In the genomic region with DNA sequence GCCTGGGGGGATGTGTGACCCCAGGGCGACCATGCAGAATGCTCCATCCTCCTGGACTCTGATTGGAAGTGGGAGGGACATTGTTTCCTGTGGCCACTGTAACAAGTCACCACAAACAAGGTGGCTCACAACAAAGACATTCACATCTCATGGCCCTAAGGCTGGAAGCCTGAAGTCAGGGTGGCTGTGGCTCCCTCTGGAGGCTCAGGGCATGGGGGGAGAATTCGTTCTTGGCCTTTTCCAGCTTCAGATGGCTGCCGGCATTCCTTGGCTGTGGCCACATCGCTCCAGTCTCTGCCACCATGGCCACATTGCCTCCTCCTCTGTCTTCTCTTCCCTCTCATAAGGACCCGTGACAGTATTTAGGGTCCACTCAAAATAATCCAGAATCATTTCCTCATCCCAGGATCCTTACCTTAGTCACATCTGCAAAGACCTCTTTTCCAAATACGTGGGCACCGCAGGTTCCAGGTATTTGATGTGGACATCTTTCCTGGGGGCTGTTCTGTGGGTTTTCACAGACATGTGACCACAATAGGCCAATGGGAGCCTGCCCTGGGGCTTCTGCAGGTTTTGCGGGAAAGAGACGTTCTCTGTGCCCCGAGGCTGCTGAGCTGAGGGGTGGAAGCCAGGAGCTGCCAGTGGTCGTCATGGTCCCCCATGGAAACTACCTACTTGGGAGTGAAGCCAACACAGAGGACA, we compare ENCODE assay signal across 20 cellular contexts.
DNase-seq lines count a peak whose midpoint lies in the region; ATAC-seq and TF ChIP-seq lines count a peak whose summit lies in the region.
"Had no signal": no experiment of that assay in that cellular context is flagged by ENCODE, and none has a peak within 500 bp of the region (broad histone marks: within the 10 kb centered on the region; RNA-seq: fewer than 3 reads in every experiment).

No MANE protein-coding gene starts in this region.

- H4K5ac ChIP-seq in mesendoderm (ENCODE audit: low read length), result no peak overlapping the region

- no peak overlapping the region for H2AFZ ChIP-seq in GM23248

- no peaks in the 10 kb centered on the region for H4K20me1 ChIP-seq in GM23248 (ENCODE audit: insufficient read depth)
- H4K20me1 ChIP-seq: BLaER1 had no signal

- no peak for TF ChIP-seq EP300 in gastroesophageal sphincter (IDR thresholded peaks at IDR 0.05)

- no peak overlapping the region for H3K27ac ChIP-seq in GM23248
- no peak overlapping the region for H3K27ac ChIP-seq in RWPE2 (ENCODE audit: poor library complexity, severe bottlenecking)
- H3K27ac ChIP-seq in mesendoderm (ENCODE audit: low read depth, low read length), result no peak overlapping the region
- H3K27ac ChIP-seq in gastroesophageal sphincter, result no peak overlapping the region
- H3K27ac ChIP-seq: BLaER1, body of pancreas, psoas muscle, suprapubic skin had no signal

- DNase-seq in ELF-1 (ENCODE audit: low read depth, low spot score) (peak; percentile 64), GM23248 (peak; percentile 3), RWPE2 (ENCODE audit: low spot score) (peak; percentile 71), mesendoderm (peak; percentile 56), NCI-H510A treated with DMSO at 0.1 percent for 48 hours (lab: John Stamatoyannopoulos, UW) (no peak), RPMI8226 (no peak)
- DNase-seq: activated B cell treated with CpG ODN at 0.5 μM for 24 hours; activated CD8-positive, alpha-beta T cell treated with anti-CD3 and anti-CD28 coated beads, Interleukin-2, amount 10 ng/mL, durations not matched to agents 7 days and 5 days; activated naive CD8-positive, alpha-beta T cell treated with anti-CD3 and anti-CD28 coated beads, Interleukin-2, amount 10 ng/mL, durations not matched to agents 7 days and 5 days; activated T-cell treated with anti-CD3 and anti-CD28 coated beads, Interleukin-2, amount 50 U/mL, for 72 hours; body of pancreas; DMS53; left cardiac atrium; MM.1S; NCI-H146; psoas muscle; SHP77 had no signal

- H3F3A ChIP-seq in GM23248 (ENCODE audit: insufficient read depth), result no peaks in the 10 kb centered on the region

- ATAC-seq in RWPE2 (ENCODE audit: low read depth) (peak; percentile 13; the same call in 1 of the 3 replicates), gastroesophageal sphincter (no peak)
- ATAC-seq: activated CD8-positive, alpha-beta T cell treated with anti-CD3 and anti-CD28 coated beads, Interleukin-2, amount 10 ng/mL, durations not matched to agents 7 days and 5 days; activated T-cell treated with anti-CD3 and anti-CD28 coated beads, Interleukin-2, amount 50 U/mL, for 72 hours; body of pancreas; left cardiac atrium; psoas muscle had no signal

- H3K36me3 ChIP-seq in GM23248 (ENCODE audit: low read depth) (no peaks in the 10 kb centered on the region), RWPE2 (ENCODE audit: low read depth) (no peaks in the 10 kb centered on the region), mesendoderm (ENCODE audit: control insufficient read depth, insufficient read depth, low read length) (no peaks in the 10 kb centered on the region), gastroesophageal sphincter (no peaks in the 10 kb centered on the region)
- H3K36me3 ChIP-seq: BLaER1, suprapubic skin had no signal

- H3K56ac ChIP-seq in mesendoderm (ENCODE audit: low read length), result no peak overlapping the region

- no peak overlapping the region for H2BK15ac ChIP-seq in mesendoderm (replicated peaks; ENCODE audit: low read depth)

- H3K4ac ChIP-seq in mesendoderm (ENCODE audit: low read depth, low read length), result no peak overlapping the region

- H3K9me3 ChIP-seq in GM23248 (ENCODE audit: low read depth) (no peaks in the 10 kb centered on the region), RWPE2 (ENCODE audit: severe bottlenecking) (no peaks in the 10 kb centered on the region), gastroesophageal sphincter (no peaks in the 10 kb centered on the region)
- H3K9me3 ChIP-seq: BLaER1, body of pancreas, psoas muscle, suprapubic skin had no signal

- H3K18ac ChIP-seq in mesendoderm (ENCODE audit: low read length), result no peak overlapping the region

- no peak for TF ChIP-seq POLR2A in gastroesophageal sphincter (IDR thresholded peaks at IDR 0.05)

- H2BK5ac ChIP-seq in mesendoderm (ENCODE audit: low read length), result no peak overlapping the region

- H3K4me2 ChIP-seq in GM23248 (ENCODE audit: unreplicated experiment) (no peak overlapping the region), mesendoderm (ENCODE audit: low read length) (no peak overlapping the region)
- H3K4me2 ChIP-seq: BLaER1 had no signal

- in situ Hi-C loops in GM23248 (cut with MboI), result no loop called here

- no peaks in the 10 kb centered on the region for H3K79me1 ChIP-seq in mesendoderm (ENCODE audit: low read length)

- no peaks in the 10 kb centered on the region for H3K4me1 ChIP-seq in GM23248 (ENCODE audit: insufficient read depth)
- no peaks in the 10 kb centered on the region for H3K4me1 ChIP-seq in RWPE2 (ENCODE audit: insufficient read depth, poor library complexity, severe bottlenecking)
- H3K4me1 ChIP-seq in mesendoderm (ENCODE audit: control insufficient read depth, low read depth, low read length), result no peaks in the 10 kb centered on the region
- H3K4me1 ChIP-seq in gastroesophageal sphincter, result no peaks in the 10 kb centered on the region
- H3K4me1 ChIP-seq: body of pancreas, psoas muscle, suprapubic skin had no signal

- no peaks in the 10 kb centered on the region for H3K9me2 ChIP-seq in GM23248 (ENCODE audit: insufficient read depth)

- no peaks in the 10 kb centered on the region for H3K79me2 ChIP-seq in GM23248 (ENCODE audit: insufficient read depth)
- no peaks in the 10 kb centered on the region for H3K79me2 ChIP-seq in mesendoderm (ENCODE audit: control insufficient read depth, insufficient read depth, low read length)

- H3K27me3 ChIP-seq in GM23248 (replicated peaks; ENCODE audit: insufficient read depth) (no peaks in the 10 kb centered on the region; the same call in 1 of the 2 replicates), RWPE2 (ENCODE audit: insufficient read depth, poor library complexity, severe bottlenecking) (no peaks in the 10 kb centered on the region), mesendoderm (ENCODE audit: insufficient read depth, low read length, poor library complexity) (no peaks in the 10 kb centered on the region), gastroesophageal sphincter (peaks cover 26% of the 10 kb centered on the region)
- H3K27me3 ChIP-seq: BLaER1 had no signal

- H2AK5ac ChIP-seq in mesendoderm (ENCODE audit: low read length), result no peak overlapping the region

- no peak overlapping the region for H4K8ac ChIP-seq in mesendoderm (ENCODE audit: low read depth, low read length)

- H3K4me3 ChIP-seq in GM23248 (no peak overlapping the region), RWPE2 (ENCODE audit: severe bottlenecking) (no peak overlapping the region), mesendoderm (ENCODE audit: low read length) (no peak overlapping the region), gastroesophageal sphincter (no peak overlapping the region)
- H3K4me3 ChIP-seq: BLaER1, body of pancreas, psoas muscle, suprapubic skin had no signal

- TF ChIP-seq CTCF in RWPE2 (IDR thresholded peaks at IDR 0.05; ENCODE audit: poor library complexity, severe bottlenecking) (peak; percentile 29), gastroesophageal sphincter (IDR thresholded peaks at IDR 0.05) (no peak)

- 55 to 60% methylated on average over 11 of the region's 11 CpGs for WGBS in GM23248 (ENCODE audit: low coverage in 1 of 2, low lambda C conversion rate in 2 of 2, missing lambda C conversion rate in 2 of 2), 2 experiments
- no CpG with 5 or more reads among the region's 11 CpGs for WGBS in mesendoderm (ENCODE audit: extremely low coverage, insufficient coverage, low lambda C conversion rate)
- WGBS in gastroesophageal sphincter (ENCODE audit: low coverage in 1 of 2), 2 donors, result 96 to 97% methylated on average over 5 to 6 of the region's 11 CpGs

- H3K9ac ChIP-seq in GM23248 (no peak overlapping the region), mesendoderm (ENCODE audit: low read length) (no peak overlapping the region)
- H3K9ac ChIP-seq: BLaER1 had no signal

- H3K23ac ChIP-seq in mesendoderm (ENCODE audit: low read length), result no peak overlapping the region

- H2BK120ac ChIP-seq in mesendoderm (ENCODE audit: low read depth, low read length), result no peak overlapping the region

Comparison
In these comparisons a context has a peak if more than half of its experiments do, and no peak if none do; other contexts are left out.
1. DNase-seq: peak in ELF-1 (single experiment), GM23248 (single experiment), RWPE2 (single experiment) and mesendoderm (single experiment); none in NCI-H510A treated with DMSO at 0.1 percent for 48 hours (single experiment) and RPMI8226 (single experiment).